In the genomic region with DNA sequence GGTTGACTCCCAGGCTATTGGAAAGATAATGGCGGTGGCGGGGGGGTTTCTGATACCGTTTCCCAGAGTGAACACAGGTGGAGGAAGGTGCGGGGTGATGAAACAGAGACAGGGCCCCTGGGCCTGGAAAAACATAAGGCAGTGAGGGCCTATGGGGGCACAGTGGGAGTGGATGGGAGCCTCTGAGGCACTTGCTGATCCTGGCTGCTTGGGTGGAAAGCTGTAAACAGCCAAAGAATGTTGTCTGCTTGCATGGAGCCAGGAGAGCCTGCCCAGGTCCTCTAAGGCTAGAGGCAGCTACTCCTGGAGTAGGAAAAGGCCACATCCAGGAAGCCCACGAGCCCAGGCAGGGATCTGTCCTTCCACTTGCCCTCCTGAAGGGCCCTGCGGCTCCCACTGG, we compare ENCODE assay signal across 17 cellular contexts. TPM values are rescaled to one million over a fixed set of nuclear protein-coding genes. Genes with fewer than 3 reads are reported as not detected.
DNase-seq lines count a peak whose midpoint lies in the region; ATAC-seq and TF ChIP-seq lines count a peak whose summit lies in the region.
"Had no signal": no experiment of that assay in that cellular context is flagged by ENCODE, and none has a peak within 500 bp of the region (broad histone marks: within the 10 kb centered on the region; RNA-seq: fewer than 3 reads in every experiment).

No MANE protein-coding gene starts in this region.

- no peaks in the 10 kb centered on the region for H3K36me3 Mint-ChIP-seq in activated naive CD8-positive, alpha-beta T cell treated with anti-CD3 and anti-CD28 coated beads, Interleukin-2, amount 50 U/mL, for 24 hours (ENCODE audit: low read depth)

- 82 to 91% (median 85%) methylated on average over 4 to 6 of the region's 6 CpGs for WGBS in heart left ventricle, 4 donors
- WGBS in esophagus squamous epithelium, 2 donors, result 87 to 89% methylated on average over 3 to 4 of the region's 6 CpGs

- H3K9me3 Mint-ChIP-seq in activated naive CD8-positive, alpha-beta T cell treated with anti-CD3 and anti-CD28 coated beads, Interleukin-2, amount 50 U/mL, for 24 hours, result no peaks in the 10 kb centered on the region
- H3K9me3 Mint-ChIP-seq: activated T-helper 2 cell treated with anti-CD3 and anti-CD28 coated beads, Interferon-gamma antibody, Interleukin-2, Interleukin-4, amounts not matched to agents 10 μg/mL and 5 μg/mL and 100 μg/mL, durations not matched to agents 14 hours and 24 hours and 36 hours; stimulated activated naive CD8-positive, alpha-beta T cell treated with anti-CD3 and anti-CD28 coated beads, Interleukin-15, Interleukin-2, amounts not matched to agents 100 ng/mL and 50 ng/mL, for 24 hours had no signal

- peaks cover 4% of the 10 kb centered on the region for H3K79me2 ChIP-seq in parathyroid adenoma

- DNase-seq in heart left ventricle (peak in 1 of 5 donors; percentile 24), left ventricle myocardium superior (no peak), esophagus squamous epithelium (lab: John Stamatoyannopoulos, UW) (no peak), vagina (ENCODE audit: extremely low spot score in 2 of 2) (no peak), CD1c-positive myeloid dendritic cell (ENCODE audit: extremely low spot score) (no peak), NCI-H774 (lab: John Stamatoyannopoulos, UW) (no peak)
- DNase-seq in activated naive CD8-positive, alpha-beta T cell treated with anti-CD3 and anti-CD28 coated beads, Interleukin-2, amount 50 U/mL, for 24 hours, result no peak
- DNase-seq: activated CD4-positive, alpha-beta T cell treated with anti-CD3 and anti-CD28 coated beads for 36 hours; DMS 273 treated with DMSO at 0.1 percent for 48 hours; NCI-H1436 treated with DMSO at 0.1 percent for 48 hours; NCI-H69; stimulated activated CD4-positive, alpha-beta T cell treated with anti-CD3 and anti-CD28 coated beads, Interleukin-4, amount 100 ng/mL, for 24 hours had no signal

- intact Hi-C loops in heart left ventricle (cut with DNase I) (loop anchor here in 1 of 10 donors (5.0 kb wide), 1 partner anchor 144 kb away; no protein-coding TSS in a partner anchor), left ventricle myocardium superior (cut with micrococcal nuclease) (no loop called here), esophagus squamous epithelium (cut with DNase I) (no loop called here), vagina (cut with DNase I) (no loop called here)

- H3K4me1 ChIP-seq in heart left ventricle, result peaks cover 0 to 73% (median 46%) of the 10 kb centered on the region in 12 donors
- H3K4me1 ChIP-seq in esophagus squamous epithelium, result peaks cover 11 to 84% (median 62%) of the 10 kb centered on the region in 3 donors
- H3K4me1 ChIP-seq in parathyroid adenoma, result peaks cover 71% of the 10 kb centered on the region
- peaks cover 86% of the 10 kb centered on the region for H3K4me1 ChIP-seq in vagina

- no peaks in the 10 kb centered on the region for H3K4me1 Mint-ChIP-seq in activated naive CD8-positive, alpha-beta T cell treated with anti-CD3 and anti-CD28 coated beads, Interleukin-2, amount 50 U/mL, for 24 hours
- H3K4me1 Mint-ChIP-seq: activated CD4-positive, alpha-beta T cell treated with anti-CD3 and anti-CD28 coated beads for 36 hours had no signal

- no peak overlapping the region for H3K27ac Mint-ChIP-seq in activated naive CD8-positive, alpha-beta T cell treated with anti-CD3 and anti-CD28 coated beads, Interleukin-2, amount 50 U/mL, for 24 hours
- H3K27ac Mint-ChIP-seq: activated CD4-positive, alpha-beta T cell treated with anti-CD3 and anti-CD28 coated beads for 36 hours; activated T-helper 2 cell treated with anti-CD3 and anti-CD28 coated beads, Interferon-gamma antibody, Interleukin-2, Interleukin-4, amounts not matched to agents 10 μg/mL and 5 μg/mL and 100 μg/mL, durations not matched to agents 14 hours and 24 hours and 36 hours; stimulated activated naive CD8-positive, alpha-beta T cell treated with anti-CD3 and anti-CD28 coated beads, Interleukin-15, Interleukin-2, amounts not matched to agents 100 ng/mL and 50 ng/mL, for 24 hours had no signal

- H3K36me3 ChIP-seq in heart left ventricle, result no peaks in the 10 kb centered on the region
- H3K36me3 ChIP-seq in esophagus squamous epithelium, result no peaks in the 10 kb centered on the region
- H3K36me3 ChIP-seq in parathyroid adenoma (ENCODE audit: control insufficient read depth, insufficient read depth, low read length), result no peaks in the 10 kb centered on the region
- H3K36me3 ChIP-seq in vagina, result no peaks in the 10 kb centered on the region

- no peaks in the 10 kb centered on the region for H3K9me3 ChIP-seq in heart left ventricle
- no peaks in the 10 kb centered on the region for H3K9me3 ChIP-seq in esophagus squamous epithelium
- H3K9me3 ChIP-seq in parathyroid adenoma (ENCODE audit: control insufficient read depth, low read length), result no peaks in the 10 kb centered on the region
- H3K9me3 ChIP-seq in vagina, result no peaks in the 10 kb centered on the region

- H3K9ac ChIP-seq in parathyroid adenoma, result no peak overlapping the region

- ATAC-seq in heart left ventricle, result no peak
- ATAC-seq in left ventricle myocardium superior, result no peak
- ATAC-seq in activated naive CD8-positive, alpha-beta T cell treated with anti-CD3 and anti-CD28 coated beads, Interleukin-2, amount 50 U/mL, for 24 hours, result no peak
- ATAC-seq: activated CD4-positive, alpha-beta T cell treated with anti-CD3 and anti-CD28 coated beads for 36 hours had no signal

- H3K4me3 ChIP-seq in heart left ventricle, result peak overlapping the region in 5 of 12 donors; percentile 54 to 71 (median 69)
- H3K4me3 ChIP-seq in esophagus squamous epithelium, result peak overlapping the region in 1 of 4 donors; percentile 59
- H3K4me3 ChIP-seq in parathyroid adenoma (ENCODE audit: low read depth, low read length), result no peak overlapping the region
- no peak overlapping the region for H3K4me3 ChIP-seq in vagina

- H3K27me3 ChIP-seq in heart left ventricle, result peaks cover 0 to 12% (median 0%) of the 10 kb centered on the region in 9 donors
- H3K27me3 ChIP-seq in esophagus squamous epithelium, result no peaks in the 10 kb centered on the region
- no peaks in the 10 kb centered on the region for H3K27me3 ChIP-seq in parathyroid adenoma (ENCODE audit: control insufficient read depth, insufficient read depth, low read length)
- H3K27me3 ChIP-seq in vagina, result no peaks in the 10 kb centered on the region

- no peak overlapping the region for H3K4me3 Mint-ChIP-seq in activated naive CD8-positive, alpha-beta T cell treated with anti-CD3 and anti-CD28 coated beads, Interleukin-2, amount 50 U/mL, for 24 hours
- H3K4me3 Mint-ChIP-seq: activated CD4-positive, alpha-beta T cell treated with anti-CD3 and anti-CD28 coated beads for 36 hours; stimulated activated naive CD8-positive, alpha-beta T cell treated with anti-CD3 and anti-CD28 coated beads, Interleukin-15, Interleukin-2, amounts not matched to agents 100 ng/mL and 50 ng/mL, for 24 hours had no signal

- TF ChIP-seq POLR2A in heart left ventricle (IDR thresholded peaks at IDR 0.05) (no peak), esophagus squamous epithelium (IDR thresholded peaks at IDR 0.05) (no peak), vagina (IDR thresholded peaks at IDR 0.05) (no peak)

- peaks cover 24% of the 10 kb centered on the region for H3K27me3 Mint-ChIP-seq in activated naive CD8-positive, alpha-beta T cell treated with anti-CD3 and anti-CD28 coated beads, Interleukin-2, amount 50 U/mL, for 24 hours

- H3K4me2 ChIP-seq in parathyroid adenoma (ENCODE audit: low read length), result peak overlapping the region; percentile 73

- no peak for TF ChIP-seq CTCF in heart left ventricle (IDR thresholded peaks at IDR 0.05)
- TF ChIP-seq CTCF in esophagus squamous epithelium (IDR thresholded peaks at IDR 0.05), result no peak
- TF ChIP-seq CTCF in parathyroid adenoma (IDR thresholded peaks at IDR 0.05), result no peak
- no peak for TF ChIP-seq CTCF in vagina (IDR thresholded peaks at IDR 0.05)

- no peak overlapping the region for H2AFZ ChIP-seq in parathyroid adenoma

- peak overlapping the region; percentile 68 to 100 (median 92) for H3K27ac ChIP-seq in heart left ventricle
- H3K27ac ChIP-seq in esophagus squamous epithelium, result peak overlapping the region; percentile 67 to 90 (median 88)
- H3K27ac ChIP-seq in parathyroid adenoma, result peak overlapping the region; percentile 98
- H3K27ac ChIP-seq in vagina, result peak overlapping the region; percentile 98

RNA-seq across cellular contexts. Expression of gene SEMA3B, which starts 3.0 kb away (rescaled TPM):
- 10 to 100 TPM; 12.9 to 60.1 (median 17.8) TPM for total RNA-seq in heart left ventricle
- 10 to 100 TPM; 21.1 to 37.5 TPM for polyA plus RNA-seq in heart left ventricle
- total RNA-seq in left ventricle myocardium superior, result 20.6 TPM
- 1 to 10 TPM in 3 of 4 donors, under 1 TPM in 1; 0.70 to 8.2 (median 2.4) TPM for total RNA-seq in esophagus squamous epithelium
- total RNA-seq in vagina, result 32.9 TPM

RNA-seq across cellular contexts. Expression of gene LSMEM2, which starts 12.9 kb away (rescaled TPM):
- 10 to 100 TPM in 8 of 9 donors, 1 to 10 TPM in 1; 8.8 to 68.3 (median 31.5) TPM for total RNA-seq in heart left ventricle
- polyA plus RNA-seq in heart left ventricle, result 10 to 100 TPM in 1 of 2 donors, 1 to 10 TPM in 1; 1.3 to 29.7 TPM
- total RNA-seq in left ventricle myocardium superior, result 31.6 TPM
- total RNA-seq in esophagus squamous epithelium, result not detected
- not detected for total RNA-seq in vagina
- total RNA-seq: activated CD4-positive, alpha-beta T cell treated with anti-CD3 and anti-CD28 coated beads for 36 hours; activated T-helper 2 cell treated with anti-CD3 and anti-CD28 coated beads, Interferon-gamma antibody, Interleukin-2, Interleukin-4, amounts not matched to agents 10 μg/mL and 5 μg/mL and 100 μg/mL, durations not matched to agents 14 hours and 24 hours and 36 hours; H4; omental fat pad had no signal

RNA-seq across cellular contexts. Expression of gene IFRD2, which starts 26.2 kb away (rescaled TPM):
- 10 to 100 TPM; 47.5 to 94.9 (median 61.4) TPM for total RNA-seq in heart left ventricle
- polyA plus RNA-seq in heart left ventricle, result 100 to 1,000 TPM in 1 of 2 donors, 10 to 100 TPM in 1; 80.5 to 106 TPM
- total RNA-seq in left ventricle myocardium superior, result 79.3 TPM
- total RNA-seq in esophagus squamous epithelium, result 100 to 1,000 TPM in 1 of 4 donors, 10 to 100 TPM in 3; 49.0 to 100 (median 72.9) TPM
- 37.3 TPM for total RNA-seq in vagina

RNA-seq across cellular contexts. Expression of gene GNAI2, which starts 30.0 kb away (rescaled TPM):
- total RNA-seq in heart left ventricle (100 to 1,000 TPM; 106 to 365 (median 140) TPM), left ventricle myocardium superior (137 TPM), esophagus squamous epithelium (100 to 1,000 TPM in 2 of 4 donors, 10 to 100 TPM in 2; 39.8 to 122 (median 76.5) TPM), vagina (244 TPM)
- 100 to 1,000 TPM in 1 of 2 donors, 10 to 100 TPM in 1; 93.2 to 180 TPM for polyA plus RNA-seq in heart left ventricle

RNA-seq across cellular contexts. Expression of gene HYAL3, which starts 33.2 kb away (rescaled TPM):
- 1 to 10 TPM; 1.0 to 3.2 (median 1.6) TPM for total RNA-seq in heart left ventricle
- polyA plus RNA-seq in heart left ventricle, result 1 to 10 TPM; 2.1 to 3.1 TPM
- total RNA-seq in left ventricle myocardium superior, result 0.92 TPM
- 1 to 10 TPM; 5.3 to 7.9 (median 5.8) TPM for total RNA-seq in esophagus squamous epithelium
- 8.1 TPM for total RNA-seq in vagina
